1 cellular context compared by ENCODE assay signal in genomic region chr18:58043452-58044369, GRCh38.
TF ChIP-seq lines count a peak whose summit lies in the region.

Gene NEDD4L (plus strand): TSS chr18:58044226. CDS start chr18:58044661, 435 bp downstream.

TF ChIP-seq in K562, 482 proteins besides CTCF, POLR2A, EP300 and RAD21 (continued from another document and continues in another):
- no peak for TF ChIP-seq ZNF316 (IDR thresholded peaks at IDR 0.05)
- peak; percentile 37 for TF ChIP-seq CREM (IDR thresholded peaks at IDR 0.05; ENCODE audit: low read depth)
- TF ChIP-seq TRIM28 (IDR thresholded peaks at IDR 0.05), result peak; percentile 23; the same call in 1 of the 2 replicates
- no peak for TF ChIP-seq ZBTB33 (CRISPR knock-in tag; IDR thresholded peaks at IDR 0.05)
- peak; percentile 28; the same call in 1 of the 2 replicates for TF ChIP-seq TFAP4 (CRISPR knock-in tag; IDR thresholded peaks at IDR 0.05; ENCODE audit: borderline replicate concordance)
- TF ChIP-seq USF2 (CRISPR knock-in tag; IDR thresholded peaks at IDR 0.05), result peak; percentile 42
- TF ChIP-seq TFAM (CRISPR knock-in tag; conservative IDR thresholded peaks at IDR 0.05), result no peak
- TF ChIP-seq ZNF263 (CRISPR knock-in tag; IDR thresholded peaks at IDR 0.05; ENCODE audit: borderline replicate concordance), result no peak
- peak; percentile 26; the same call in 1 of the 2 replicates for TF ChIP-seq ATF7 (IDR thresholded peaks at IDR 0.05)
- TF ChIP-seq SOX6 (IDR thresholded peaks at IDR 0.05), result no peak
- peak; percentile 9 to 34; a peak in 1 of 4 replicates for TF ChIP-seq MAZ (CRISPR knock-in tag; conservative IDR thresholded peaks at IDR 0.05 in 1 of 2, IDR thresholded peaks at IDR 0.05 in 1 of 2)
- no peak for TF ChIP-seq ZNF609 (CRISPR knock-in tag; IDR thresholded peaks at IDR 0.05; ENCODE audit: borderline replicate concordance)
- no peak for TF ChIP-seq KLF13 (tag; IDR thresholded peaks at IDR 0.05; ENCODE audit: borderline replicate concordance, low read depth)
- peak; percentile 13 for TF ChIP-seq RB1 (IDR thresholded peaks at IDR 0.05; ENCODE audit: low read depth)
- no peak for TF ChIP-seq PRPF4 (IDR thresholded peaks at IDR 0.05; ENCODE audit: insufficient read depth, low read depth, low read length, poor library complexity, severe bottlenecking)
- TF ChIP-seq ELK3 (CRISPR knock-in tag; IDR thresholded peaks at IDR 0.05), result no peak
- TF ChIP-seq TCF3 (CRISPR knock-in tag; IDR thresholded peaks at IDR 0.05), result no peak
- TF ChIP-seq ZNF232 (CRISPR knock-in tag; IDR thresholded peaks at IDR 0.05), result no peak
- TF ChIP-seq MAFK (IDR thresholded peaks at IDR 0.05; ENCODE audit: low read length), result no peak
- peak; percentile 29 for TF ChIP-seq RBM25 (IDR thresholded peaks at IDR 0.05; ENCODE audit: low read depth, low read length, severe bottlenecking)
- TF ChIP-seq JUND (IDR thresholded peaks at IDR 0.05; ENCODE audit: borderline replicate concordance, low read depth, low read length), result no peak
- TF ChIP-seq JUND (tag; IDR thresholded peaks at IDR 0.05; ENCODE audit: borderline replicate concordance, low read depth, low read length), result no peak
- TF ChIP-seq PURB (CRISPR knock-in tag; IDR thresholded peaks at IDR 0.05; ENCODE audit: low read depth), result no peak
- TF ChIP-seq POLR2AphosphoS2 (IDR thresholded peaks at IDR 0.05; ENCODE audit: low read length), result no peak
- no peak for TF ChIP-seq ZNF740 (CRISPR knock-in tag; IDR thresholded peaks at IDR 0.05)
- 0 out of 4 replicates have a peak, but pooled peaks of 1 of the 2 experiments have one; percentile 2 for TF ChIP-seq ZNF740 (tag; IDR thresholded peaks at IDR 0.05)
- no peak for TF ChIP-seq TAF9B (IDR thresholded peaks at IDR 0.05; ENCODE audit: partially characterized antibody)
- no peak for TF ChIP-seq ATF2 (CRISPR knock-in tag; IDR thresholded peaks at IDR 0.05)
- TF ChIP-seq ZNF398 (CRISPR knock-in tag; IDR thresholded peaks at IDR 0.05), result no peak
- no peak for TF ChIP-seq EZH2 (IDR thresholded peaks at IDR 0.05; ENCODE audit: borderline replicate concordance, low read depth, low read length)
- TF ChIP-seq U2AF2 (optimal IDR thresholded peaks at IDR 0.05; ENCODE audit: low read depth, low read length), result no peak
- TF ChIP-seq HSF4 (CRISPR knock-in tag; IDR thresholded peaks at IDR 0.05; ENCODE audit: borderline replicate concordance), result no peak
- no peak for TF ChIP-seq ETV5 (CRISPR knock-in tag; IDR thresholded peaks at IDR 0.05; ENCODE audit: low read depth)
- no peak for TF ChIP-seq ATF3 (IDR thresholded peaks at IDR 0.05)
- TF ChIP-seq ATF3 (CRISPR knock-in tag; conservative IDR thresholded peaks at IDR 0.05), result no peak
- TF ChIP-seq MECOM (CRISPR knock-in tag; IDR thresholded peaks at IDR 0.05), result no peak
- no peak for TF ChIP-seq SMAD2 (IDR thresholded peaks at IDR 0.05; ENCODE audit: low read depth, low read length)
- TF ChIP-seq HINFP (tag; conservative IDR thresholded peaks at IDR 0.05; ENCODE audit: low read depth), result no peak
- TF ChIP-seq SAFB2 (IDR thresholded peaks at IDR 0.05; ENCODE audit: borderline replicate concordance, low read depth, low read length, severe bottlenecking), result no peak
- TF ChIP-seq PREB (CRISPR knock-in tag; IDR thresholded peaks at IDR 0.05), result no peak
- TF ChIP-seq POLR2H (tag; IDR thresholded peaks at IDR 0.05; ENCODE audit: low read depth), result no peak
